ENCODE assay signal across 26 cellular contexts in the genomic region with DNA sequence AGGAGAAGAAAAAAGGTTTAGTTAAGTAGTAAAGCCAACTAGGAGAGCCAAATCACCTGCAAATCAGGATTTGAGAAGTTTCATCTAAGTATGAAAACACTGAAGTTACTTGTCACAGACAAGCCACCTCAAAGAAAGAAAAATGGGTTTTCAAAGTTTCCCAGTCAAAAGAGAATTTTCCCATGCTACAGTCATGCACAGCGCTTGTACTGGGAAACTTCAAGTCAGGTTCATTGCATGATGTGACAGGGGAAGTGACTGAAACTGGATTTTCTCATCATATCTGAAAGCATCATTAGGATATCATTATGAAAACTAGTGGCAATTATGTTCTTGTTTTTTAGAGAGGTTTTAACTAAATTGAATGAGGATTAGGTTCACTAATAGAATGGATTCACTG.
A peak's percentile ranks its signal among the peaks of the same experiment; 100 is the strongest.
DNase-seq lines count a peak whose midpoint lies in the region; ATAC-seq and TF ChIP-seq lines count a peak whose summit lies in the region.
"Had no signal": no experiment of that assay in that cellular context is flagged by ENCODE, and none has a peak within 500 bp of the region (broad histone marks: within the 10 kb centered on the region; RNA-seq: fewer than 3 reads in every experiment).

No MANE protein-coding gene starts in this region.

- no peaks in the 10 kb centered on the region for H3K9me3 ChIP-seq in gastrocnemius medialis
- H3K9me3 ChIP-seq: BLaER1, neutrophil, psoas muscle, SJSA1, stomach, tibial artery had no signal

- no peak for TF ChIP-seq POLR2A in gastrocnemius medialis (IDR thresholded peaks at IDR 0.05)

- intact Hi-C loops in gastrocnemius medialis (cut with DNase I; ENCODE audit: low total_unique reads) = no loop called here

- H3K4me1 ChIP-seq in gastrocnemius medialis = peaks cover 0 to 2% of the 10 kb centered on the region in 2 donors
- H3K4me1 ChIP-seq: psoas muscle, SJSA1 had no signal

- in situ Hi-C loops in GM13977 (cut with MboI; ENCODE audit: low pct_unique_long_range_greater_than_20kb, low sequenced_read_pairs, unreplicated experiment) = no loop called here
- in situ Hi-C loops in gastrocnemius medialis (cut with MboI; ENCODE audit: low sequenced_read_pairs in 4 of 4) = no loop called here

- no peak for TF ChIP-seq CTCF in GM13977 (IDR thresholded peaks at IDR 0.05; ENCODE audit: extremely low read depth, insufficient read depth, missing control alignments)
- TF ChIP-seq CTCF in gastrocnemius medialis (IDR thresholded peaks at IDR 0.05 in 4 of 5, conservative IDR thresholded peaks at IDR 0.05 in 1 of 5) = no peak

- DNase-seq in GM13977 (ENCODE audit: low spot score) = peak; percentile 21
- DNase-seq in Kasumi-1 (lab: John Stamatoyannopoulos, UW) = no peak
- no peak for DNase-seq in gastrocnemius medialis
- no peak for DNase-seq in NK-92 treated with Interleukin-12 subunit alpha and Interleukin-12 subunit beta, amount 100 ng/mL, for 24 hours (lab: John Stamatoyannopoulos, UW)
- DNase-seq in SKM-1 (lab: John Stamatoyannopoulos, UW; ENCODE audit: unreplicated experiment) = no peak
- DNase-seq: activated CD4-positive, alpha-beta T cell treated with anti-CD3 and anti-CD28 coated beads for 1 hour; DND-41; effector CD4-positive, alpha-beta T cell; foreskin fibroblast; HCEC 1CT; mesendoderm; NCI-H187; NCI-H2171 treated with DMSO at 0.1 percent for 48 hours; NCI-H524 treated with DMSO at 0.1 percent for 48 hours; psoas muscle; stimulated activated CD4-positive, alpha-beta T cell treated with anti-CD3 and anti-CD28 coated beads, Interleukin-15, amount 100 ng/mL, for 24 hours; stomach; tibial artery had no signal

- peaks cover 0 to 11% of the 10 kb centered on the region in 2 donors for H3K36me3 ChIP-seq in gastrocnemius medialis
- H3K36me3 ChIP-seq: SJSA1 had no signal

- H3K4me3 ChIP-seq in gastrocnemius medialis = no peak overlapping the region
- H3K4me3 ChIP-seq: BLaER1, psoas muscle, SJSA1, stomach, tibial artery had no signal

- ATAC-seq in GM19351 (IDR thresholded peaks at IDR 0.05; ENCODE audit: unreplicated experiment) (peak; percentile 29), GM21825 (IDR thresholded peaks at IDR 0.05; ENCODE audit: unreplicated experiment) (peak; percentile 33), HG03442 (IDR thresholded peaks at IDR 0.05; ENCODE audit: unreplicated experiment) (peak; percentile 32), gastrocnemius medialis (no peak)
- ATAC-seq: left lobe of liver, psoas muscle had no signal

- H3K27ac ChIP-seq in gastrocnemius medialis = no peak overlapping the region
- H3K27ac ChIP-seq: BLaER1, epithelial cell of prostate, neutrophil, psoas muscle, SJSA1, stomach, tibial artery had no signal

- no peaks in the 10 kb centered on the region for H3K27me3 ChIP-seq in gastrocnemius medialis
- H3K27me3 ChIP-seq: BLaER1, SJSA1, stomach, tibial artery had no signal

Comparison
In these comparisons a context has a peak if more than half of its experiments do, and no peak if none do; other contexts are left out.
1. ATAC-seq: peak in GM19351 (single experiment), GM21825 (single experiment) and HG03442 (single experiment); none in gastrocnemius medialis (0 of 2).